8 cellular contexts compared by ENCODE assay signal in the genomic region with DNA sequence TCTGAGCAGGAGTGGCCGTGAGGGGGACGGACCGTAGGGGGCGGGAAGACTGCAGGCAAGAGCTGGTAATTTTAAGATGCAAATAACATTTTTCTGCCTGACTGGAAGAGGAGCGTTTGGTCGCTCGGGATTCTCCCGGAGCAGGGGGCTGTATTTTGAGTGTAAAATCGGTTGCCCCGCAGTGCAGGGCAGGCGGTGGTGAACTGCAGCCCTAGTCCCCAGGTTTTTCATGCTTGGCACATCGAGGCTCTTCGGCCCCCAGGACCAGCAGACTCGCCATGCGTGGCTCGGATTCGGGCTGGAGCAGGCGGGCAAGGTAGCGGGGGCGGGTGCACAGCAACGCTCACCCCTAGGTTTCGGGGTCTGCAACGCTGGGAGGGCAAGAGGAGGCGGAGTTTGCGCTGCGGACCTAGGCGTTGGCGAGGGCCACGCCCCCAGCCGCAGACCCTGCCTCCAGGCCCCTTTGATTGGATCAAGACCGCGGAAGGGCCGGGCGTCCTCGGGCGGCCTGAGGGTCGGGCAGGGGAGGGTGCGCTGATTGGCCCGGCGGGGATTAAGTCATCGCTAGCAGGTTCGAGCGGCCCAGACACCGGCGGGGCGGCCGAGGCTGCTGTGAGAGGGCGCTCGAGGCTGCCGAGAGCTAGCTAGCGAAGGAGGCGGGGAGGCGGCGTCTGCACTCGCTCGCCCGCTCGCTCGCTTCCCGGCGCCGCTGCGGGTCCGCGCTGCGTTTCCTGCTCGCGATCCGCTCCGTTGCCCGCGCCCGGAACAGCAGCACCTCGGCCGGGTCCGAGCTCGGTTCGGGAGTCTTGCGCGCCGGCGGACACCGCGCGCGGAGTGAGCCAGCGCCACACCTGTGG. TPM values are rescaled to one million over a fixed set of nuclear protein-coding genes. Genes with fewer than 3 reads are reported as not detected.
DNase-seq lines count a peak whose midpoint lies in the region; ATAC-seq and TF ChIP-seq lines count a peak whose summit lies in the region.

A gene with protein sequence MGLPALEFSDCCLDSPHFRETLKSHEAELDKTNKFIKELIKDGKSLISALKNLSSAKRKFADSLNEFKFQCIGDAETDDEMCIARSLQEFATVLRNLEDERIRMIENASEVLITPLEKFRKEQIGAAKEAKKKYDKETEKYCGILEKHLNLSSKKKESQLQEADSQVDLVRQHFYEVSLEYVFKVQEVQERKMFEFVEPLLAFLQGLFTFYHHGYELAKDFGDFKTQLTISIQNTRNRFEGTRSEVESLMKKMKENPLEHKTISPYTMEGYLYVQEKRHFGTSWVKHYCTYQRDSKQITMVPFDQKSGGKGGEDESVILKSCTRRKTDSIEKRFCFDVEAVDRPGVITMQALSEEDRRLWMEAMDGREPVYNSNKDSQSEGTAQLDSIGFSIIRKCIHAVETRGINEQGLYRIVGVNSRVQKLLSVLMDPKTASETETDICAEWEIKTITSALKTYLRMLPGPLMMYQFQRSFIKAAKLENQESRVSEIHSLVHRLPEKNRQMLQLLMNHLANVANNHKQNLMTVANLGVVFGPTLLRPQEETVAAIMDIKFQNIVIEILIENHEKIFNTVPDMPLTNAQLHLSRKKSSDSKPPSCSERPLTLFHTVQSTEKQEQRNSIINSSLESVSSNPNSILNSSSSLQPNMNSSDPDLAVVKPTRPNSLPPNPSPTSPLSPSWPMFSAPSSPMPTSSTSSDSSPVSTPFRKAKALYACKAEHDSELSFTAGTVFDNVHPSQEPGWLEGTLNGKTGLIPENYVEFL (plus strand): TSS at position 585 of the 857 bp plus-strand sequence. CDS start 385 bp downstream, outside the sequence.

- peak within 1 kb of the TSS; percentile 94 for H3K27ac Mint-ChIP-seq in dendritic cell treated with granulocyte-macrophage colony-stimulating factor and Interleukin-4, amounts not matched to agents 40 ng/mL and 50 ng/mL, for 4 days

- peaks cover 58% of the 10 kb centered on the region for H3K4me1 Mint-ChIP-seq in dendritic cell treated with granulocyte-macrophage colony-stimulating factor and Interleukin-4, amounts not matched to agents 40 ng/mL and 50 ng/mL, for 4 days (ENCODE audit: low read depth)

- H3K27me3 ChIP-seq in left lung, result no peaks in the 10 kb centered on the region

- no peaks in the 10 kb centered on the region for H3K9me3 ChIP-seq in left lung

- peak within 1 kb of the TSS; percentile 98 for H3K4me3 Mint-ChIP-seq in dendritic cell treated with granulocyte-macrophage colony-stimulating factor and Interleukin-4, amounts not matched to agents 40 ng/mL and 50 ng/mL, for 4 days

- peaks cover 10 to 44% of the 10 kb centered on the region in 2 donors for H3K4me1 ChIP-seq in left lung

- no peaks in the 10 kb centered on the region for H3K27me3 Mint-ChIP-seq in dendritic cell treated with granulocyte-macrophage colony-stimulating factor and Interleukin-4, amounts not matched to agents 40 ng/mL and 50 ng/mL, for 4 days

- ATAC-seq in GM19351 (IDR thresholded peaks at IDR 0.05; ENCODE audit: unreplicated experiment) (peak; percentile 93), HG03521 (IDR thresholded peaks at IDR 0.05; ENCODE audit: unreplicated experiment) (peak; percentile 98), left lung (peak; percentile 98)

- no peaks in the 10 kb centered on the region for H3K36me3 ChIP-seq in left lung

- peaks cover 19% of the 10 kb centered on the region for H3K36me3 Mint-ChIP-seq in dendritic cell treated with granulocyte-macrophage colony-stimulating factor and Interleukin-4, amounts not matched to agents 40 ng/mL and 50 ng/mL, for 4 days (ENCODE audit: low read depth)

- no peaks in the 10 kb centered on the region for H3K9me3 Mint-ChIP-seq in dendritic cell treated with granulocyte-macrophage colony-stimulating factor and Interleukin-4, amounts not matched to agents 40 ng/mL and 50 ng/mL, for 4 days

- peak; percentile 98 for DNase-seq in CD1c-positive myeloid dendritic cell (ENCODE audit: extremely low spot score)
- DNase-seq in NCI-H69 (lab: John Stamatoyannopoulos, UW), result peak; percentile 99
- peak; percentile 81 to 88 for DNase-seq in activated CD4-positive, alpha-beta T cell treated with anti-CD3 and anti-CD28 coated beads, Interleukin-2, amount 50 U/mL, for 24 hours (ENCODE audit: low read depth in 1 of 2, low spot score in 1 of 2)
- DNase-seq in left lung, result peak; percentile 98 to 100
- DNase-seq in stimulated activated CD4-positive, alpha-beta T cell treated with anti-CD3 and anti-CD28 coated beads, Interleukin-2, amount 100 ng/mL, for 48 hours, result peak; percentile 88 to 90

- intact Hi-C loops in dendritic cell treated with granulocyte-macrophage colony-stimulating factor and Interleukin-4, amounts not matched to agents 40 ng/mL and 50 ng/mL, for 4 days (cut with micrococcal nuclease), result loop anchor here (2.0 to 5.0 kb wide), 2 partner anchors 29 to 47 kb away; no protein-coding TSS in a partner anchor
- intact Hi-C loops in left lung (cut with DNase I), result loop anchor here in 1 of 2 donors (10.0 kb wide), 1 partner anchor 105 kb away; no protein-coding TSS in a partner anchor

- H3K4me3 ChIP-seq in left lung, result peak within 1 kb of the TSS; percentile 79 to 93

- peak within 1 kb of the TSS; percentile 81 to 92 for H3K27ac ChIP-seq in left lung

- TF ChIP-seq CTCF in left lung (IDR thresholded peaks at IDR 0.05), result peak in 1 of 2 donors; percentile 21

RNA-seq across cellular contexts. Expression of the gene that starts here (rescaled TPM):
- 10 to 100 TPM; 25.6 to 61.9 TPM for total RNA-seq in left lung

Comparison
In these comparisons a context has a peak if more than half of its experiments do, and no peak if none do; other contexts are left out.
1. Peak in every context shown above with its lines: DNase-seq, ATAC-seq, H3K4me3 ChIP-seq and H3K27ac ChIP-seq.